Comparison of ENCODE assay signal across 10 cellular contexts in the genomic region with DNA sequence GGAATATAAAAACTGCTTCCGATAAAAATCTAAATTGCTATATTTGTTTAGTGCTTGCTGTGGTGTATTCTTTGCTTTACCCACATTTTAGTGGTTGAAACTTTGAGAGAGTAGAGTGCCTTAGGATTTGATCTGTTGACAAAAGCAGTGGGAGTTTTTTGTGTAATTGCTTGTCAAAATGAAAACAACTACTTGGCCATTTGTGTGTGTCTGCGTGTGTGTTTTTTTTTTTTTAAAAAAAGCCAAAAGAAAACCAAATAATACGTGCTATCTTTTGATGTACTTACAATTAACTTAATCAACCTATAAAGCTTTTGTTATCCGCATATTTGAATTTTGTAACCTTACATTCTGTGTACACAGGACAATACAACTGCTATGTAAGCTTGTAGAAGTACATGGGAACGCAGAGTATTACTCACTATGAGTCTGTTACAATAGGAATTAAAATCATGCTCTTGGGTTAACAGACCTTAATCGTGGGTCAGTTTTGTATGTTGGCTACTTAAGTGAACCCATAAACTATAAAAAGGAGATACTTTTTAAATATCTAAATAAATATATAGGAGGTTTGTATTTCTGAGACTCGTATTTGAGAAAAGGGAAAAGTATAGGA.
A peak's percentile ranks its signal among the peaks of the same experiment; 100 is the strongest.
DNase-seq lines count a peak whose midpoint lies in the region; ATAC-seq, FAIRE-seq and TF ChIP-seq lines count a peak whose summit lies in the region.
"Had no signal": no experiment of that assay in that cellular context is flagged by ENCODE, and none has a peak within 500 bp of the region (broad histone marks: within the 10 kb centered on the region; RNA-seq: fewer than 3 reads in every experiment).

No MANE protein-coding gene starts in this region.

- H3K27ac ChIP-seq in brain microvascular endothelial cell (peak overlapping the region; percentile 77), iPS-20b (ENCODE audit: low read length) (no peak overlapping the region), small intestine (ENCODE audit: low read depth in 1 of 2, low read length in 1 of 2) (no peak overlapping the region)

- in situ Hi-C loops in brain microvascular endothelial cell (cut with HindIII; ENCODE audit: low pct_ligation_motif_present, low sequenced_read_pairs), result no loop called here

- DNase-seq in HEK293T (ENCODE audit: extremely low spot score) (no peak), brain microvascular endothelial cell (no peak), small intestine (no peak)
- DNase-seq: GF-D8 had no signal

- FAIRE-seq in small intestine (lab: Jason Lieb, UNC), result peak; percentile 81

- 66 to 74% (median 67%) methylated on average over 7 of the region's 7 CpGs for WGBS in small intestine, 3 donors

- TF ChIP-seq CTCF in brain microvascular endothelial cell (IDR thresholded peaks at IDR 0.05; ENCODE audit: low read depth, low read length, missing control alignments), result no peak

- no peaks in the 10 kb centered on the region for H3K9me3 ChIP-seq in iPS-20b (ENCODE audit: insufficient read depth, low read depth, low read length)
- no peaks in the 10 kb centered on the region for H3K9me3 ChIP-seq in small intestine (ENCODE audit: control insufficient read depth, low read depth)
- H3K9me3 ChIP-seq: mucosa of descending colon had no signal

- POLR2A ChIA-PET in HEK293T (lab: Yijun Ruan, JAX), result no interaction called here

- H3K4me1 ChIP-seq in iPS-20b (ENCODE audit: insufficient read depth, low read length) (peaks cover 42% of the 10 kb centered on the region), small intestine (ENCODE audit: control insufficient read depth in 2 of 2, insufficient read depth in 1 of 2, low read depth in 1 of 2, low read length in 1 of 2) (peaks cover 0 to 12% of the 10 kb centered on the region in 2 donors)

- CTCF ChIA-PET in HEK293T (lab: Yijun Ruan, JAX), result interaction anchor here (0.9 to 1.8 kb wide), 2 partner anchors 14 to 32 kb away, joined by 4 to 5 read pairs; no protein-coding TSS in a partner anchor

- no peaks in the 10 kb centered on the region for H3K27me3 ChIP-seq in brain microvascular endothelial cell (replicated peaks)
- no peaks in the 10 kb centered on the region for H3K27me3 ChIP-seq in iPS-20b (ENCODE audit: insufficient read depth, low read length)
- H3K27me3 ChIP-seq in small intestine (ENCODE audit: control insufficient read depth in 2 of 2, insufficient read depth in 2 of 2, low read length in 2 of 2), result no peaks in the 10 kb centered on the region

- H3K4me3 ChIP-seq in brain microvascular endothelial cell (ENCODE audit: low read depth, low read length) (no peak overlapping the region), iPS-20b (ENCODE audit: low read length) (no peak overlapping the region), small intestine (ENCODE audit: low read depth in 1 of 2, low read length in 2 of 2) (no peak overlapping the region)
- H3K4me3 ChIP-seq: mucosa of descending colon had no signal

- no peaks in the 10 kb centered on the region for H3K36me3 ChIP-seq in brain microvascular endothelial cell (replicated peaks)
- no peaks in the 10 kb centered on the region for H3K36me3 ChIP-seq in iPS-20b (ENCODE audit: insufficient read depth, low read depth, low read length)
- no peaks in the 10 kb centered on the region for H3K36me3 ChIP-seq in small intestine (ENCODE audit: control insufficient read depth in 2 of 2, insufficient read depth in 2 of 2, low read length in 2 of 2)

- peak overlapping the region; percentile 34; the same call in 1 of the 2 replicates for H3K9ac ChIP-seq in iPS-20b (ENCODE audit: low read depth, low read length)

- ATAC-seq in HG03175 (IDR thresholded peaks at IDR 0.05; ENCODE audit: unreplicated experiment), result no peak
- ATAC-seq in HG02571 (IDR thresholded peaks at IDR 0.05; ENCODE audit: unreplicated experiment), result no peak
- no peak for ATAC-seq in GM21390 (IDR thresholded peaks at IDR 0.05; ENCODE audit: unreplicated experiment)
- ATAC-seq in HG02938 (IDR thresholded peaks at IDR 0.05; ENCODE audit: unreplicated experiment), result no peak

TF ChIP-seq in HEK293T, 16 proteins besides CTCF, POLR2A, EP300 and RAD21:
- TF ChIP-seq ELF4 (IDR thresholded peaks at IDR 0.05), result no peak
- TF ChIP-seq L3MBTL2 (conservative IDR thresholded peaks at IDR 0.05), result no peak
- TF ChIP-seq CTBP1 (IDR thresholded peaks at IDR 0.05; ENCODE audit: borderline replicate concordance), result no peak
- TF ChIP-seq ZNF384 (IDR thresholded peaks at IDR 0.05), result peak; percentile 61; the same call in 1 of the 2 replicates
- no peak for TF ChIP-seq SP1 (IDR thresholded peaks at IDR 0.05)
- no peak for TF ChIP-seq NFRKB (IDR thresholded peaks at IDR 0.05)
- no peak for TF ChIP-seq FOXM1 (IDR thresholded peaks at IDR 0.05; ENCODE audit: borderline replicate concordance)
- TF ChIP-seq FOXA1 (IDR thresholded peaks at IDR 0.05), result peak; percentile 56; the same call in 1 of the 2 replicates
- no peak for TF ChIP-seq SUZ12 (IDR thresholded peaks at IDR 0.05)
- no peak for TF ChIP-seq HDGF (IDR thresholded peaks at IDR 0.05; ENCODE audit: borderline replicate concordance)
- TF ChIP-seq ARNT (IDR thresholded peaks at IDR 0.05), result no peak
- no peak for TF ChIP-seq TARDBP (IDR thresholded peaks at IDR 0.05)
- TF ChIP-seq PKNOX1 (IDR thresholded peaks at IDR 0.05), result no peak
- no peak for TF ChIP-seq LEF1 (IDR thresholded peaks at IDR 0.05; ENCODE audit: borderline replicate concordance)
- TF ChIP-seq BHLHE40 (IDR thresholded peaks at IDR 0.05; ENCODE audit: borderline replicate concordance), result no peak
